In genomic region chr3:49132437-49133225, GRCh38 we compare ENCODE assay signal across 8 cellular contexts. TPM values are rescaled to one million over a fixed set of nuclear protein-coding genes. Genes with fewer than 3 reads are reported as not detected.
DNase-seq lines count a peak whose midpoint lies in the region; ATAC-seq, FAIRE-seq and TF ChIP-seq lines count a peak whose summit lies in the region.

LAMB2 (minus strand) TSS chr3:49133050; CDS start chr3:49132867, 183 bp downstream.

- peaks cover 14% of the 10 kb centered on the region for H3K4me1 ChIP-seq in endothelial cell of umbilical vein (ENCODE audit: control insufficient read depth, extremely low read depth, insufficient read depth, low read length)
- peaks cover 7 to 10% of the 10 kb centered on the region in 2 donors for H3K4me1 ChIP-seq in lung (ENCODE audit: control insufficient read depth in 2 of 2, insufficient read depth in 2 of 2, low read length in 2 of 2)
- H3K4me1 ChIP-seq in suprapubic skin = peaks cover 44% of the 10 kb centered on the region
- H3K4me1 ChIP-seq in effector memory CD4-positive, alpha-beta T cell (ENCODE audit: control insufficient read depth, insufficient read depth, low read length, poor library complexity, severe bottlenecking) = no peaks in the 10 kb centered on the region
- peaks cover 9% of the 10 kb centered on the region for H3K4me1 ChIP-seq in OCI-LY7 (ENCODE audit: insufficient read depth, low read length, poor library complexity, severe bottlenecking)

- H3K9me3 ChIP-seq in endothelial cell of umbilical vein (replicated peaks; ENCODE audit: control insufficient read depth, insufficient read depth, low read length) = no peaks in the 10 kb centered on the region
- H3K9me3 ChIP-seq in lung (ENCODE audit: control insufficient read depth in 2 of 2, insufficient read depth in 1 of 2, low read length in 1 of 2) = no peaks in the 10 kb centered on the region
- H3K9me3 ChIP-seq in suprapubic skin = no peaks in the 10 kb centered on the region
- no peaks in the 10 kb centered on the region for H3K9me3 ChIP-seq in effector memory CD4-positive, alpha-beta T cell (ENCODE audit: control insufficient read depth, low read length)
- H3K9me3 ChIP-seq in OCI-LY7 (ENCODE audit: low read length) = no peaks in the 10 kb centered on the region

- ATAC-seq in lung (ENCODE audit: insufficient read depth, low FRiP score) = peak; percentile 81

- no peak for TF ChIP-seq EP300 in suprapubic skin (IDR thresholded peaks at IDR 0.05)

- H4K20me1 ChIP-seq in endothelial cell of umbilical vein (replicated peaks; ENCODE audit: control insufficient read depth, extremely low read depth, insufficient read depth, low read length) = no peaks in the 10 kb centered on the region
- H4K20me1 ChIP-seq in OCI-LY7 (ENCODE audit: insufficient read depth, low read length) = no peaks in the 10 kb centered on the region

- dilution Hi-C loops in endothelial cell of umbilical vein (cut with MboI; ENCODE audit: extremely low pct_ligation_motif_present, low sequenced_read_pairs) = no loop called here

- TF ChIP-seq POLR2A in H54 (IDR thresholded peaks at IDR 0.05; ENCODE audit: low read depth, low read length) (peak; percentile 65), endothelial cell of umbilical vein (IDR thresholded peaks at IDR 0.05; ENCODE audit: low read depth, low read length) (peak; percentile 74), suprapubic skin (IDR thresholded peaks at IDR 0.05) (peak in 1 of 2 donors; percentile 26)

- 21 to 25% methylated on average over 27 to 28 of the region's 28 CpGs for WGBS in lung, 2 donors
- 15% methylated on average over 26 of the region's 28 CpGs for WGBS in suprapubic skin

- FAIRE-seq in H54 (lab: Jason Lieb, UNC) (no peak), endothelial cell of umbilical vein (lab: Jason Lieb, UNC) (no peak)

- H3K4me2 ChIP-seq in endothelial cell of umbilical vein (ENCODE audit: insufficient read depth, low read length) = peak within 1 kb of the TSS; percentile 72
- H3K4me2 ChIP-seq in OCI-LY7 (ENCODE audit: low read length) = no peak within 1 kb of the TSS

- H3K36me3 ChIP-seq in endothelial cell of umbilical vein (ENCODE audit: control insufficient read depth in 2 of 2, extremely low read depth in 1 of 2, insufficient read depth in 2 of 2, low read length in 2 of 2) (peaks cover 0 to 35% of the 10 kb centered on the region in 2 experiments), lung (ENCODE audit: control insufficient read depth in 2 of 2, insufficient read depth in 2 of 2, low read length in 2 of 2) (peaks cover 4 to 17% of the 10 kb centered on the region in 2 donors), suprapubic skin (peaks cover 13% of the 10 kb centered on the region), OCI-LY7 (ENCODE audit: insufficient read depth, low read length) (no peaks in the 10 kb centered on the region)
- no peaks in the 10 kb centered on the region for H3K36me3 ChIP-seq in effector memory CD4-positive, alpha-beta T cell (ENCODE audit: control insufficient read depth, insufficient read depth, low read length)

- TF ChIP-seq CTCF in endothelial cell of umbilical vein (IDR thresholded peaks at IDR 0.05; ENCODE audit: extremely low read depth in 1 of 2, insufficient read depth in 1 of 2, low read depth in 1 of 2, low read length in 2 of 2) = peak in 1 of 2 donors; percentile 42
- no peak for TF ChIP-seq CTCF in lung (IDR thresholded peaks at IDR 0.05; ENCODE audit: control extremely low read depth, extremely low read depth)
- no peak for TF ChIP-seq CTCF in suprapubic skin (IDR thresholded peaks at IDR 0.05)
- no peak for TF ChIP-seq CTCF in OCI-LY7 (conservative IDR thresholded peaks at IDR 0.05; ENCODE audit: low read length)

- H3K9ac ChIP-seq in endothelial cell of umbilical vein (replicated peaks; ENCODE audit: extremely low read depth, insufficient read depth, low read length) = peak within 1 kb of the TSS; percentile 72

- BruUV-seq in endothelial cell of umbilical vein (replicated peaks; lab: Mats Ljungman, UMichigan) (TSS peak; percentile 75), OCI-LY7 (replicated peaks; lab: Mats Ljungman, UMichigan) (no TSS peak)

- H2AFZ ChIP-seq in endothelial cell of umbilical vein (ENCODE audit: low read depth, low read length) = peak within 1 kb of the TSS; percentile 94
- no peak within 1 kb of the TSS for H2AFZ ChIP-seq in OCI-LY7 (ENCODE audit: low read length)

- CTCF ChIA-PET in endothelial cell of umbilical vein (lab: Charles Lee) = interaction anchor here (0.6 to 3.2 kb wide), 14 partner anchors 10 to 337 kb away, joined by 3 to 19 read pairs (median 4); partner anchors contain the start of genes C3orf62, DAG1, KLHDC8B and QRICH1
- CTCF ChIA-PET in OCI-LY7 (lab: Charles Lee; ENCODE audit: unreplicated experiment) = no interaction called here

- POLR2A ChIA-PET in endothelial cell of umbilical vein (lab: Charles Lee) = interaction anchor here (1.0 kb wide), 1 partner anchor 38 kb away, joined by 9 read pairs; no protein-coding TSS in a partner anchor
- POLR2A ChIA-PET in OCI-LY7 (lab: Charles Lee) = interaction anchor here (0.5 kb wide), 1 partner anchor 1613 kb away, joined by 3 read pairs; no protein-coding TSS in a partner anchor

- H3K27ac ChIP-seq in endothelial cell of umbilical vein (ENCODE audit: insufficient read depth, low read depth, low read length) (peak within 1 kb of the TSS; percentile 58), lung (ENCODE audit: low read depth in 1 of 2, low read length in 1 of 2) (peak within 1 kb of the TSS; percentile 88 to 91), suprapubic skin (peak within 1 kb of the TSS; percentile 87), OCI-LY7 (ENCODE audit: low read depth, low read length, poor library complexity, severe bottlenecking) (no peak within 1 kb of the TSS)
- H3K27ac ChIP-seq in effector memory CD4-positive, alpha-beta T cell (ENCODE audit: insufficient read depth, low read length, poor library complexity, severe bottlenecking) = no peak within 1 kb of the TSS

- no peaks in the 10 kb centered on the region for H3K9me2 ChIP-seq in OCI-LY7 (ENCODE audit: insufficient read depth, low read length)

- H3K4me3 ChIP-seq in endothelial cell of umbilical vein (replicated peaks in 1 of 3; ENCODE audit: insufficient read depth in 1 of 3, low read depth in 1 of 3, low read length in 3 of 3) = peak within 1 kb of the TSS; percentile 58 to 89 (median 83)
- peak within 1 kb of the TSS; percentile 69 for H3K4me3 ChIP-seq in lung
- peak within 1 kb of the TSS; percentile 73 for H3K4me3 ChIP-seq in suprapubic skin
- H3K4me3 ChIP-seq in effector memory CD4-positive, alpha-beta T cell (ENCODE audit: insufficient read depth, low read depth, low read length, poor library complexity, severe bottlenecking) = no peak within 1 kb of the TSS
- H3K4me3 ChIP-seq in OCI-LY7 (ENCODE audit: low read depth, low read length, poor library complexity, severe bottlenecking) = no peak within 1 kb of the TSS

- peak; percentile 80 for DNase-seq in H54 (ENCODE audit: insufficient read length, low spot score)
- peak; percentile 93 for DNase-seq in RPMI7951 (ENCODE audit: low read depth)
- DNase-seq in endothelial cell of umbilical vein (ENCODE audit: low read depth, low spot score) = peak; percentile 86
- DNase-seq in lung (ENCODE audit: low spot score) = peak; percentile 73
- DNase-seq in suprapubic skin (ENCODE audit: low spot score in 2 of 2) = peak; percentile 84 to 88
- DNase-seq in effector memory CD4-positive, alpha-beta T cell = no peak
- no peak for DNase-seq in NOMO-1 (lab: John Stamatoyannopoulos, UW; ENCODE audit: unreplicated experiment in 2 of 2)
- no peak for DNase-seq in OCI-LY7 (ENCODE audit: low spot score)

- H3K27me3 ChIP-seq in endothelial cell of umbilical vein (ENCODE audit: control insufficient read depth in 2 of 2, insufficient read depth in 2 of 2, low read length in 2 of 2) = no peaks in the 10 kb centered on the region
- no peaks in the 10 kb centered on the region for H3K27me3 ChIP-seq in lung (ENCODE audit: control insufficient read depth, insufficient read depth)
- no peaks in the 10 kb centered on the region for H3K27me3 ChIP-seq in suprapubic skin
- H3K27me3 ChIP-seq in effector memory CD4-positive, alpha-beta T cell (replicated peaks; ENCODE audit: control insufficient read depth, insufficient read depth, low read length, poor library complexity, severe bottlenecking) = no peaks in the 10 kb centered on the region

- intact Hi-C loops in endothelial cell of umbilical vein (cut with micrococcal nuclease) = loop anchor here (1.0 to 2.0 kb wide), 4 partner anchors 12 to 38 kb away; partner anchors contain the start of genes KLHDC8B, QARS1, QRICH1 and USP19
- intact Hi-C loops in OCI-LY7 (cut with micrococcal nuclease; ENCODE audit: unreplicated experiment) = no loop called here

- H3K79me2 ChIP-seq in endothelial cell of umbilical vein (ENCODE audit: control insufficient read depth, insufficient read depth, low read length) (peaks cover 25% of the 10 kb centered on the region), OCI-LY7 (ENCODE audit: insufficient read depth, low read depth, low read length) (no peaks in the 10 kb centered on the region)

- no peaks in the 10 kb centered on the region for H3K9me1 ChIP-seq in endothelial cell of umbilical vein (replicated peaks; ENCODE audit: control insufficient read depth, extremely low read depth, insufficient read depth, low read length)

TF ChIP-seq in endothelial cell of umbilical vein, 7 proteins besides CTCF, POLR2A, EP300 and RAD21:
- peak; percentile 58 for TF ChIP-seq POLR2AphosphoS5 (IDR thresholded peaks at IDR 0.05; ENCODE audit: insufficient read depth, low read depth, low read length)
- no peak for TF ChIP-seq JUN (IDR thresholded peaks at IDR 0.05; ENCODE audit: borderline replicate concordance, insufficient read depth, insufficient read length, low read depth)

RNA-seq across cellular contexts. Expression of gene LAMB2, which starts in this region (rescaled TPM):
- total RNA-seq in RPMI7951 (2014; rRNA removed; shearing (Covaris generic)) = 209 and 244 TPM in 2 replicates
- 374 and 423 TPM in 2 replicates for total RNA-seq in endothelial cell of umbilical vein
- polyA plus RNA-seq in endothelial cell of umbilical vein = 744 and 764 TPM in 2 replicates
- 276 and 317 TPM in 2 replicates for polyA plus RNA-seq in endothelial cell of umbilical vein (2011; cell fraction: cytosol; rRNA removed)
- 2,834 and 3,705 TPM in 2 replicates for polyA plus RNA-seq in endothelial cell of umbilical vein (2011; cell fraction: nucleus; rRNA removed)
- polyA plus RNA-seq in endothelial cell of umbilical vein (2012) = 291 and 300 TPM in 2 replicates
- polyA minus RNA-seq in endothelial cell of umbilical vein = 1,085 and 1,182 TPM in 2 replicates
- polyA minus RNA-seq in endothelial cell of umbilical vein (2011; cell fraction: cytosol; rRNA and poly(A)+ RNA removed) = 1.6 TPM
- polyA minus RNA-seq in endothelial cell of umbilical vein (2011; cell fraction: nucleus; rRNA and poly(A)+ RNA removed) = 489 and 637 TPM in 2 replicates
- total RNA-seq in lung = 100 to 1,000 TPM; 291 to 616 TPM
- polyA plus RNA-seq in lung = 100 to 1,000 TPM; 153 to 331 TPM
- total RNA-seq in suprapubic skin = 100 to 1,000 TPM; 333 to 563 (median 501) TPM
- total RNA-seq in OCI-LY7 (2014; rRNA removed; shearing (Covaris generic)) = 0.44 TPM in 2 replicates
- not detected in 2 replicates for total RNA-seq in OCI-LY7 (2022)

Comparison
In these comparisons a context has a peak if more than half of its experiments do, and no peak if none do; other contexts are left out.
1. RNA of gene LAMB2 (total RNA-seq): 291 to 616 TPM in lung, 333 to 563 TPM in suprapubic skin, 374 to 423 TPM in endothelial cell of umbilical vein and 209 to 244 TPM in RPMI7951; 0.44 TPM in OCI-LY7; every median in the first group is over 100 times any median in the second.
2. DNase-seq: peak in H54 (single experiment), RPMI7951 (single experiment), endothelial cell of umbilical vein (single experiment), lung (single experiment) and suprapubic skin (2 of 2); none in effector memory CD4-positive, alpha-beta T cell (0 of 3), NOMO-1 (0 of 2) and OCI-LY7 (single experiment).
3. H3K27ac ChIP-seq: peak in endothelial cell of umbilical vein (single experiment), lung (2 of 2) and suprapubic skin (single experiment); none in effector memory CD4-positive, alpha-beta T cell (single experiment) and OCI-LY7 (single experiment).
4. H3K4me3 ChIP-seq: peak in endothelial cell of umbilical vein (3 of 3), lung (single experiment) and suprapubic skin (single experiment); none in effector memory CD4-positive, alpha-beta T cell (single experiment) and OCI-LY7 (single experiment).